In the genomic region with DNA sequence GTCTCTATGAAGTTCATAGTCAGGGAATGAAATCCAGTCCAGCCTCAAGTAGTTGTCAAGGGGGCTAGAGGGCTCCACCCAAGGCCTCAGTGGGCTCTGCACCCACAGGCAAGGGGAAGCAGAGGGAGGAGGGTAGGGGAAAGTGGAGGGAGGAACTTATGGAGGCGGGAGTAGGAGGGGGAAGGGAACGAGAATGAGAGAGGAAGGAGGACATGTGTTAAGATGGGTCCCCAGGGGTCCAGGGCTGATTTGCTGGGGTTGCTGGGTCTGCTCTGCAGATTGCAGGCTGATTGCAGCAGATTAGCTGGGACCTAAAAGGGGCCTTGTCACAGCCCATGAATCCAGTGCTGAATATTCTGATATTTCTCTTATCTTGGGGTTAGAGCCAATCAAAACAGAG, we compare ENCODE assay signal across 27 cellular contexts.
"Had no signal": no experiment of that assay in that cellular context is flagged by ENCODE, and none has a peak within 500 bp of the region (broad histone marks: within the 10 kb centered on the region; RNA-seq: fewer than 3 reads in every experiment).

No MANE protein-coding gene starts in this region.

- H3K9me3 ChIP-seq: adrenal gland, ascending aorta, esophagus muscularis mucosa, mucosa of descending colon, neutrophil, right lobe of liver, tibial nerve had no signal

- H3K36me3 Mint-ChIP-seq: brain; natural killer cell treated with Interleukin-12 subunit alpha and Interleukin-12 subunit beta and Interleukin-15 and Interleukin-18, amount 100 ng/mL, for 72 hours had no signal

- H3K27ac ChIP-seq: adrenal gland, ascending aorta, esophagus muscularis mucosa, left ventricle myocardium inferior, neutrophil, right lobe of liver, tibial nerve, VCaP had no signal

- H3K4me1 Mint-ChIP-seq: activated CD4-positive, alpha-beta T cell treated with anti-CD3 and anti-CD28 coated beads, Interleukin-2, amount 10 ng/mL, durations not matched to agents 24 days and 14 days; activated naive CD8-positive, alpha-beta T cell treated with anti-CD3 and anti-CD28 coated beads for 36 hours; brain had no signal

- H3K4me1 ChIP-seq: adrenal gland, ascending aorta, esophagus muscularis mucosa, left ventricle myocardium inferior, tibial nerve had no signal

- H3K27me3 Mint-ChIP-seq: activated CD4-positive, alpha-beta memory T cell treated with anti-CD3 and anti-CD28 coated beads for 36 hours; brain; progenitor cell of endocrine pancreas had no signal

- H3K27ac Mint-ChIP-seq: activated CD4-positive, alpha-beta memory T cell treated with anti-CD3 and anti-CD28 coated beads for 36 hours; activated CD4-positive, alpha-beta T cell treated with anti-CD3 and anti-CD28 coated beads, Interleukin-2, amount 10 ng/mL, durations not matched to agents 24 days and 14 days; activated naive CD4-positive, alpha-beta T cell treated with anti-CD3 and anti-CD28 coated beads for 36 hours; activated naive CD8-positive, alpha-beta T cell treated with anti-CD3 and anti-CD28 coated beads for 36 hours; activated T-helper 1 cell treated with anti-CD3 and anti-CD28 coated beads, Interleukin-12 subunit alpha, Interleukin-12 subunit beta, Interleukin-2, Interleukin-4 antibody, amounts not matched to agents 30 ng/mL and 10 ng/mL and 1 ng/mL, durations not matched to agents 14 hours and 24 hours and 36 hours; brain; natural killer cell treated with Interleukin-12 subunit alpha and Interleukin-12 subunit beta and Interleukin-15 and Interleukin-18, amount 100 ng/mL, for 72 hours; progenitor cell of endocrine pancreas had no signal

- H3K4me3 ChIP-seq: adrenal gland, ascending aorta, esophagus muscularis mucosa, left ventricle myocardium inferior, lung, mucosa of descending colon, right lobe of liver, tibial nerve had no signal

- ATAC-seq: activated CD4-positive, CD25-positive, alpha-beta regulatory T cell treated with anti-CD3 and anti-CD28 coated beads, Interleukin-2, amount 50 U/mL, for 24 hours; mucosa of descending colon; natural killer cell treated with Interleukin-12 subunit alpha and Interleukin-12 subunit beta and Interleukin-15 and Interleukin-18, amount 100 ng/mL, for 72 hours; right lobe of liver had no signal

- H3K9me3 Mint-ChIP-seq: activated T-helper 1 cell treated with anti-CD3 and anti-CD28 coated beads, Interleukin-12 subunit alpha, Interleukin-12 subunit beta, Interleukin-2, Interleukin-4 antibody, amounts not matched to agents 30 ng/mL and 10 ng/mL and 1 ng/mL, durations not matched to agents 14 hours and 24 hours and 36 hours had no signal

- DNase-seq: activated CD4-positive, alpha-beta memory T cell treated with anti-CD3 and anti-CD28 coated beads for 36 hours; activated CD4-positive, alpha-beta T cell treated with anti-CD3 and anti-CD28 coated beads, Interleukin-2, amount 10 ng/mL, durations not matched to agents 24 days and 14 days; activated CD8-positive, alpha-beta memory T cell treated with anti-CD3 and anti-CD28 coated beads, Interleukin-2, amount 50 U/mL, for 4 hours; activated effector memory CD4-positive, alpha-beta T cell treated with anti-CD3 and anti-CD28 coated beads, Interleukin-2, amount 50 U/mL, for 16 hours; activated naive CD4-positive, alpha-beta T cell treated with anti-CD3 and anti-CD28 coated beads for 36 hours; activated naive CD8-positive, alpha-beta T cell treated with anti-CD3 and anti-CD28 coated beads for 36 hours; activated T-cell treated with anti-CD3 and anti-CD28 coated beads, Interleukin-2, amount 50 U/mL, for 1 hour; adrenal gland; central memory CD4-positive, alpha-beta T cell; foreskin melanocyte; islet precursor cell; left ventricle myocardium inferior; mucosa of descending colon; right lobe of liver; stimulated activated CD4-positive, alpha-beta T cell treated with anti-CD3 and anti-CD28 coated beads, Interleukin-2, amount 100 ng/mL, for 48 hours; stimulated activated naive CD4-positive, alpha-beta T cell treated with Interleukin-2 at 50 U/mL for 16 hours had no signal

- H3K27me3 ChIP-seq: adrenal gland, ascending aorta, esophagus muscularis mucosa, right lobe of liver, tibial nerve had no signal

- H3K4me3 Mint-ChIP-seq: activated CD4-positive, alpha-beta memory T cell treated with anti-CD3 and anti-CD28 coated beads for 36 hours; activated CD4-positive, alpha-beta T cell treated with anti-CD3 and anti-CD28 coated beads, Interleukin-2, amount 10 ng/mL, durations not matched to agents 24 days and 14 days; activated naive CD4-positive, alpha-beta T cell treated with anti-CD3 and anti-CD28 coated beads for 36 hours; activated naive CD8-positive, alpha-beta T cell treated with anti-CD3 and anti-CD28 coated beads for 36 hours; activated T-helper 1 cell treated with anti-CD3 and anti-CD28 coated beads, Interleukin-12 subunit alpha, Interleukin-12 subunit beta, Interleukin-2, Interleukin-4 antibody, amounts not matched to agents 30 ng/mL and 10 ng/mL and 1 ng/mL, durations not matched to agents 14 hours and 24 hours and 36 hours; brain; natural killer cell treated with Interleukin-12 subunit alpha and Interleukin-12 subunit beta and Interleukin-15 and Interleukin-18, amount 100 ng/mL, for 72 hours had no signal

- H3K36me3 ChIP-seq: adrenal gland, ascending aorta, esophagus muscularis mucosa, left ventricle myocardium inferior, neutrophil, right lobe of liver, tibial nerve had no signal
